Comparison of ENCODE assay signal across 28 cellular contexts in genomic region chr13:77988355-77988754, GRCh38.
"Had no signal": no experiment of that assay in that cellular context is flagged by ENCODE, and none has a peak within 500 bp of the region (broad histone marks: within the 10 kb centered on the region; RNA-seq: fewer than 3 reads in every experiment).

No MANE protein-coding gene starts in this region.

- H3K36me3 Mint-ChIP-seq: mesothelial cell of epicardium; naive thymus-derived CD4-positive, alpha-beta T cell; natural killer cell treated with Interleukin-12 subunit alpha and Interleukin-12 subunit beta and Interleukin-15 and Interleukin-18, amount 100 ng/mL, for 72 hours; stimulated activated naive B cell treated with anti-CD40 and anti-IgM and Interleukin-4, amounts not matched to agents 10 μg/mL and 1 μg/mL and 100 μg/mL, for 72 hours had no signal

- H3K4me1 Mint-ChIP-seq: naive thymus-derived CD4-positive, alpha-beta T cell; stimulated activated naive B cell treated with anti-CD40 and anti-IgM and Interleukin-4, amounts not matched to agents 10 μg/mL and 1 μg/mL and 100 μg/mL, for 72 hours had no signal

- H3K4me3 Mint-ChIP-seq: mesothelial cell of epicardium; naive thymus-derived CD4-positive, alpha-beta T cell; natural killer cell treated with Interleukin-12 subunit alpha and Interleukin-12 subunit beta and Interleukin-15 and Interleukin-18, amount 100 ng/mL, for 72 hours; neural crest cell; stimulated activated naive B cell treated with anti-CD40 and anti-IgM and Interleukin-4, amounts not matched to agents 10 μg/mL and 1 μg/mL and 100 μg/mL, for 72 hours had no signal

- H3K27ac ChIP-seq: heart right ventricle, hepatocyte, lower lobe of right lung, ovary, prostate gland, right lobe of liver, skin epidermis, stomach, testis, thyroid gland, transverse colon, upper lobe of left lung, vagina had no signal

- H3K9me3 ChIP-seq: lower lobe of right lung, ovary, prostate gland, right lobe of liver, stomach, testis, thyroid gland, transverse colon, upper lobe of left lung, vagina had no signal

- DNase-seq: heart right ventricle; islet precursor cell; lower lobe of right lung; mammary epithelial cell; mesenchymal stem cell; naive thymus-derived CD4-positive, alpha-beta T cell; ovary; posterior cingulate gyrus; retina; right lobe of liver; stimulated activated CD4-positive, alpha-beta T cell treated with anti-CD3 and anti-CD28 coated beads, Interleukin-12 subunit alpha, Interleukin-12 subunit beta, amount 100 ng/mL, for 4 hours; stimulated activated CD4-positive, alpha-beta T cell treated with anti-CD3 and anti-CD28 coated beads, Interleukin-15, amount 100 ng/mL, for 24 hours; stimulated activated CD4-positive, alpha-beta T cell treated with anti-CD3 and anti-CD28 coated beads, Interleukin-2, amount 100 ng/mL, for 24 hours; stimulated activated CD4-positive, alpha-beta T cell treated with anti-CD3 and anti-CD28 coated beads, Interleukin-4, amount 100 ng/mL, for 1 hour; stimulated activated naive B cell treated with anti-CD40 and anti-IgM and Interleukin-4, amounts not matched to agents 10 μg/mL and 1 μg/mL and 100 μg/mL, for 72 hours; stimulated activated naive CD8-positive, alpha-beta T cell treated with anti-CD3 and anti-CD28 coated beads, Interleukin-15, Interleukin-2, amounts not matched to agents 100 U/mL and 50 U/mL, for 24 hours; stomach; testis; thyroid gland; transverse colon; upper lobe of left lung had no signal

- H3K36me3 ChIP-seq: heart right ventricle, lower lobe of right lung, ovary, prostate gland, right lobe of liver, stomach, thyroid gland, transverse colon, upper lobe of left lung, vagina had no signal

- H3K9me3 Mint-ChIP-seq: mesothelial cell of epicardium; naive thymus-derived CD4-positive, alpha-beta T cell; natural killer cell treated with Interleukin-12 subunit alpha and Interleukin-12 subunit beta and Interleukin-15 and Interleukin-18, amount 100 ng/mL, for 72 hours; neural crest cell; stimulated activated naive B cell treated with anti-CD40 and anti-IgM and Interleukin-4, amounts not matched to agents 10 μg/mL and 1 μg/mL and 100 μg/mL, for 72 hours had no signal

- H3K27me3 ChIP-seq: heart right ventricle, hepatocyte, ovary, right lobe of liver, stomach, testis, thyroid gland, transverse colon, upper lobe of left lung, vagina had no signal

- H3K79me2 ChIP-seq: hepatocyte had no signal

- H2AFZ ChIP-seq: hepatocyte had no signal

- H3K4me2 ChIP-seq: hepatocyte had no signal

- H3K4me3 ChIP-seq: heart right ventricle, hepatocyte, lower lobe of right lung, ovary, prostate gland, right lobe of liver, skin epidermis, stomach, testis, thyroid gland, transverse colon, upper lobe of left lung, vagina had no signal

- H3K4me1 ChIP-seq: lower lobe of right lung, prostate gland, right lobe of liver, stomach, testis, thyroid gland, transverse colon, upper lobe of left lung had no signal

- ATAC-seq: lower lobe of right lung; naive thymus-derived CD4-positive, alpha-beta T cell; natural killer cell treated with Interleukin-12 subunit alpha and Interleukin-12 subunit beta and Interleukin-15 and Interleukin-18, amount 100 ng/mL, for 72 hours; right lobe of liver; stimulated activated naive B cell treated with anti-CD40 and anti-IgM and Interleukin-4, amounts not matched to agents 10 μg/mL and 1 μg/mL and 100 μg/mL, for 72 hours; stimulated activated naive CD8-positive, alpha-beta T cell treated with anti-CD3 and anti-CD28 coated beads, Interleukin-15, Interleukin-2, amounts not matched to agents 100 U/mL and 50 U/mL, for 24 hours had no signal

- H3K27ac Mint-ChIP-seq: mesothelial cell of epicardium; naive thymus-derived CD4-positive, alpha-beta T cell; natural killer cell treated with Interleukin-12 subunit alpha and Interleukin-12 subunit beta and Interleukin-15 and Interleukin-18, amount 100 ng/mL, for 72 hours; stimulated activated naive B cell treated with anti-CD40 and anti-IgM and Interleukin-4, amounts not matched to agents 10 μg/mL and 1 μg/mL and 100 μg/mL, for 72 hours had no signal
